In the genomic region with DNA sequence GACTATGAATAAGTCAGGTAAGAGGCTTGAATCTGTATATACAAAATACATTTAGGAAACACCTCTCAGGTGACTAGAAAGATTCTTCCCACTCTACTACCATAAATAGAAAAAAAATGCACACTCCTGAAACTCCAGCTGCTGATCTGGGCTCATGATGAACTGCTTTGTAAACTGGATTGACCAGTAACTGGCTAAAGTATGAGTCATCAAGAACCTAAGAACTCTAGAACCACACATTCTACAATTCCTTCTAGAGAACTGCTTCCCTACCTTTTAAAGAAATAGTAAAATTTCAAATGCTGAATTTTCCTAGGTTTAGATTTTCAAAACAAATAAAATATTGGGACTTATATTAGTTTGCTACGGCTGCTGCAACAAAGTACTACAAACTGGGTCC, we compare ENCODE assay signal across 11 cellular contexts. TPM values are rescaled to one million over a fixed set of nuclear protein-coding genes. Genes with fewer than 3 reads are reported as not detected.
DNase-seq lines count a peak whose midpoint lies in the region; ATAC-seq, FAIRE-seq and TF ChIP-seq lines count a peak whose summit lies in the region.
"Had no signal": no experiment of that assay in that cellular context is flagged by ENCODE, and none has a peak within 500 bp of the region (broad histone marks: within the 10 kb centered on the region; RNA-seq: fewer than 3 reads in every experiment).

No MANE protein-coding gene starts in this region.

- intact Hi-C loops in GM12878 (cut with micrococcal nuclease; ENCODE audit: unreplicated experiment), result no loop called here
- intact Hi-C loops in mucosa of descending colon (cut with DNase I, micrococcal nuclease), result no loop called here
- intact Hi-C loops in left ventricle myocardium superior (cut with micrococcal nuclease), result no loop called here

- peaks cover 94% of the 10 kb centered on the region for H3K79me2 ChIP-seq in GM12878 (ENCODE audit: control insufficient read depth, insufficient read depth, low read length)

- no peak for TF ChIP-seq RAD21 in GM12878 (IDR thresholded peaks at IDR 0.05; ENCODE audit: insufficient read depth, low read depth, low read length)

- CTCF ChIA-PET in GM12878 (lab: Yijun Ruan, JAX), result interaction anchor here (1.1 to 3.5 kb wide), 2 partner anchors 9 to 30 kb away, joined by 3 to 20 read pairs; no protein-coding TSS in a partner anchor

- 17% methylated on average over 1 of the region's 1 CpG for WGBS in GM12878 (ENCODE audit: insufficient coverage, insufficient replicate concordance, low lambda C conversion rate, missing lambda C conversion rate)

- SMC1A ChIA-PET in GM12878 (lab: Charles Lee; ENCODE audit: uncharacterized antibody, unreplicated experiment), result interaction anchor here (1.5 to 3.2 kb wide), 2 partner anchors 10 to 90 kb away, joined by 5 to 24 read pairs; no protein-coding TSS in a partner anchor

- no peak overlapping the region for H2AFZ ChIP-seq in GM12878 (ENCODE audit: control insufficient read depth, low read depth, low read length)

- H3K4me2 ChIP-seq in GM12878 (ENCODE audit: control insufficient read depth, insufficient read depth), result no peak overlapping the region

- no peaks in the 10 kb centered on the region for H3K9me3 ChIP-seq in GM12878 (replicated peaks; ENCODE audit: control insufficient read depth, insufficient read depth, low read length)
- H3K9me3 ChIP-seq in mucosa of descending colon, result no peaks in the 10 kb centered on the region
- H3K9me3 ChIP-seq: HAP-1 had no signal

- ATAC-seq in GM12878, result peak; percentile 39
- peak; percentile 82 for ATAC-seq in mucosa of descending colon
- no peak for ATAC-seq in HG02642 (IDR thresholded peaks at IDR 0.05; ENCODE audit: poor library complexity, unreplicated experiment)
- ATAC-seq in left ventricle myocardium superior, result no peak

- peaks cover 14% of the 10 kb centered on the region; the same call in 1 of the 2 replicates for H4K20me1 ChIP-seq in GM12878 (ENCODE audit: control insufficient read depth, insufficient read depth)

- H3K27me3 ChIP-seq in HL-60 (ENCODE audit: insufficient read depth, poor library complexity, severe bottlenecking), result no peaks in the 10 kb centered on the region
- H3K27me3 ChIP-seq in GM12878 (replicated peaks in 1 of 2; ENCODE audit: control insufficient read depth in 2 of 2, insufficient read depth in 2 of 2, low read length in 1 of 2), result no peaks in the 10 kb centered on the region

- H3K4me1 ChIP-seq in GM12878 (ENCODE audit: control insufficient read depth, insufficient read depth, low read length), result peaks cover 46% of the 10 kb centered on the region
- H3K4me1 ChIP-seq in mucosa of descending colon (ENCODE audit: low read depth), result peaks cover 23% of the 10 kb centered on the region
- H3K4me1 ChIP-seq: HAP-1 had no signal

- H3K4me3 ChIP-seq in HL-60 (replicated peaks; ENCODE audit: insufficient read depth, low read length) (no peak overlapping the region), GM12878 (no peak overlapping the region), mucosa of descending colon (no peak overlapping the region)
- H3K4me3 ChIP-seq: HAP-1, SK-N-MC had no signal

- TF ChIP-seq POLR2A in GM12878 (IDR thresholded peaks at IDR 0.05; ENCODE audit: low read depth, low read length), result no peak

- no peak for FAIRE-seq in GM12878 (lab: Jason Lieb, UNC)

- no TSS peak for BruUV-seq in GM12878 (replicated peaks; lab: Mats Ljungman, UMichigan)

- no peak for TF ChIP-seq EP300 in GM12878 (IDR thresholded peaks at IDR 0.05; ENCODE audit: borderline replicate concordance in 1 of 2, control insufficient read depth in 1 of 2, low read depth in 2 of 2, low read length in 2 of 2)

- no peak for TF ChIP-seq CTCF in HL-60 (IDR thresholded peaks at IDR 0.05; ENCODE audit: insufficient read depth, low read length)
- no peak for TF ChIP-seq CTCF in GM12878 (IDR thresholded peaks at IDR 0.05 in 2 of 3, conservative IDR thresholded peaks at IDR 0.05 in 1 of 3; ENCODE audit: control insufficient read depth in 2 of 3, extremely low read depth in 1 of 3, insufficient read depth in 1 of 3, low read depth in 3 of 3, low read length in 3 of 3)
- TF ChIP-seq CTCF in mucosa of descending colon (IDR thresholded peaks at IDR 0.05), result no peak

- POLR2A ChIA-PET in GM12878 (lab: Charles Lee), result interaction anchor here (0.6 to 1.8 kb wide), 2 partner anchors 10 to 192 kb away, joined by 3 to 5 read pairs; no protein-coding TSS in a partner anchor

- RAD21 ChIA-PET in GM12878 (lab: Charles Lee; ENCODE audit: unreplicated experiment), result interaction anchor here (1.0 to 1.7 kb wide), 2 partner anchors 10 to 48 kb away, joined by 3 to 4 read pairs; no protein-coding TSS in a partner anchor

- in situ Hi-C loops in Caki2 (cut with HindIII; ENCODE audit: low pct_unique_long_range_greater_than_20kb, low sequenced_read_pairs), result no loop called here
- in situ Hi-C loops in GM12878 (cut with MboI), result no loop called here

- no peak overlapping the region for H3K9ac ChIP-seq in GM12878 (ENCODE audit: control insufficient read depth, insufficient read depth, low read length)

- peak overlapping the region; percentile 94 for H3K27ac ChIP-seq in HL-60 (replicated peaks)
- no peak overlapping the region; the same call in 1 of the 2 replicates for H3K27ac ChIP-seq in GM12878 (ENCODE audit: control insufficient read depth, insufficient read depth)
- H3K27ac ChIP-seq: SK-N-MC had no signal

- H3K36me3 ChIP-seq in GM12878 (ENCODE audit: control insufficient read depth in 2 of 2, insufficient read depth in 2 of 2, low read length in 1 of 2) (peaks cover 0 to 16% of the 10 kb centered on the region in 2 experiments), mucosa of descending colon (ENCODE audit: low read depth) (no peaks in the 10 kb centered on the region)
- H3K36me3 ChIP-seq: HAP-1 had no signal

- peak; percentile 5 for DNase-seq in Caki2 (ENCODE audit: low read depth)
- DNase-seq in HL-60 (ENCODE audit: low read depth in 1 of 2, low spot score in 1 of 2), result no peak
- no peak for DNase-seq in GM12878 (ENCODE audit: low read depth, low spot score)
- DNase-seq in mucosa of descending colon, result no peak
- DNase-seq in NCI-H2107 treated with DMSO at 0.1 percent for 48 hours (lab: John Stamatoyannopoulos, UW; ENCODE audit: unreplicated experiment), result no peak
- no peak for DNase-seq in NCI-H2081 (lab: John Stamatoyannopoulos, UW)
- DNase-seq in left ventricle myocardium superior, result no peak
- DNase-seq: NCI-H1048 had no signal

TF ChIP-seq in GM12878, 131 proteins besides CTCF, POLR2A, EP300 and RAD21 (continues in another document):
- TF ChIP-seq, protein P1, sequence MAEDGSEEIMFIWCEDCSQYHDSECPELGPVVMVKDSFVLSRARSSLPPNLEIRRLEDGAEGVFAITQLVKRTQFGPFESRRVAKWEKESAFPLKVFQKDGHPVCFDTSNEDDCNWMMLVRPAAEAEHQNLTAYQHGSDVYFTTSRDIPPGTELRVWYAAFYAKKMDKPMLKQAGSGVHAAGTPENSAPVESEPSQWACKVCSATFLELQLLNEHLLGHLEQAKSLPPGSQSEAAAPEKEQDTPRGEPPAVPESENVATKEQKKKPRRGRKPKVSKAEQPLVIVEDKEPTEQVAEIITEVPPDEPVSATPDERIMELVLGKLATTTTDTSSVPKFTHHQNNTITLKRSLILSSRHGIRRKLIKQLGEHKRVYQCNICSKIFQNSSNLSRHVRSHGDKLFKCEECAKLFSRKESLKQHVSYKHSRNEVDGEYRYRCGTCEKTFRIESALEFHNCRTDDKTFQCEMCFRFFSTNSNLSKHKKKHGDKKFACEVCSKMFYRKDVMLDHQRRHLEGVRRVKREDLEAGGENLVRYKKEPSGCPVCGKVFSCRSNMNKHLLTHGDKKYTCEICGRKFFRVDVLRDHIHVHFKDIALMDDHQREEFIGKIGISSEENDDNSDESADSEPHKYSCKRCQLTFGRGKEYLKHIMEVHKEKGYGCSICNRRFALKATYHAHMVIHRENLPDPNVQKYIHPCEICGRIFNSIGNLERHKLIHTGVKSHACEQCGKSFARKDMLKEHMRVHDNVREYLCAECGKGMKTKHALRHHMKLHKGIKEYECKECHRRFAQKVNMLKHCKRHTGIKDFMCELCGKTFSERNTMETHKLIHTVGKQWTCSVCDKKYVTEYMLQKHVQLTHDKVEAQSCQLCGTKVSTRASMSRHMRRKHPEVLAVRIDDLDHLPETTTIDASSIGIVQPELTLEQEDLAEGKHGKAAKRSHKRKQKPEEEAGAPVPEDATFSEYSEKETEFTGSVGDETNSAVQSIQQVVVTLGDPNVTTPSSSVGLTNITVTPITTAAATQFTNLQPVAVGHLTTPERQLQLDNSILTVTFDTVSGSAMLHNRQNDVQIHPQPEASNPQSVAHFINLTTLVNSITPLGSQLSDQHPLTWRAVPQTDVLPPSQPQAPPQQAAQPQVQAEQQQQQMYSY (CRISPR knock-in tag; IDR thresholded peaks at IDR 0.05), result no peak
- TF ChIP-seq NR2F1 (conservative IDR thresholded peaks at IDR 0.05) (no peak), POLR2AphosphoS2 (IDR thresholded peaks at IDR 0.05; ENCODE audit: low read depth, low read length) (no peak), FOXK2 (IDR thresholded peaks at IDR 0.05) (no peak), ZNF207 (IDR thresholded peaks at IDR 0.05; ENCODE audit: borderline replicate concordance) (no peak), SUZ12 (IDR thresholded peaks at IDR 0.05; ENCODE audit: unreplicated experiment) (no peak), SRF (IDR thresholded peaks at IDR 0.05; ENCODE audit: low read depth in 2 of 2, low read length in 2 of 2) (no peak), PML (IDR thresholded peaks at IDR 0.05; ENCODE audit: low read length) (no peak)

RNA-seq across cellular contexts. Expression of a gene that starts 55.2 kb away (rescaled TPM):
- total RNA-seq in Caki2 (2014; rRNA removed; shearing (Covaris generic); ENCODE audit: low replicate concordance), result 16.6 and 18.7 TPM in 2 replicates
- total RNA-seq in GM12878 (2013; cell fraction: nucleolus; rRNA removed), result 78.0 and 86.2 TPM in 2 replicates
- total RNA-seq in GM12878 (2014; rRNA removed) (45.7 and 49.2 TPM in 2 replicates), GM12878 (2014; rRNA removed; fragmentation: Illumina TruSeq; extraction: Trizol) (55.1 and 59.4 TPM in 2 replicates), GM12878 (2021) (70.5 and 74.2 TPM in 2 replicates), mucosa of descending colon (100 to 1,000 TPM in 1 of 3 donors, 10 to 100 TPM in 2; 80.2 to 111 (median 96.8) TPM), left ventricle myocardium superior (33.3 TPM)
- polyA plus RNA-seq in GM12878 (2011; ENCODE audit: low read depth), result 22.7 TPM
- polyA plus RNA-seq in GM12878 (2011; rRNA removed) (83.5 and 97.6 TPM in 2 replicates), GM12878 (2014; fragmentation: Illumina TruSeq; extraction: Trizol) (91.6 and 118 TPM in 2 replicates), GM12878 (2014; fragmentation: Nextera tagmentation; extraction: Ambion mirVana) (10 to 100 TPM; 43.3 to 43.5 TPM), GM12878 (2014; rRNA removed) (46.8 and 47.9 TPM in 2 replicates), GM12878 (2016; fragmentation: Nextera tagmentation; extraction: Ambion mirVana) (10 to 100 TPM; 56.2 to 64.0 TPM)
- 55.7 and 60.5 TPM in 2 replicates for polyA plus RNA-seq in GM12878 (2011; cell fraction: cytosol; rRNA removed)
- 49.6 and 50.3 TPM in 2 replicates for polyA plus RNA-seq in GM12878 (2011; cell fraction: nucleus; rRNA removed)
- polyA plus RNA-seq in GM12878 (2012), result 35.2 and 60.8 TPM in 2 replicates
- polyA minus RNA-seq in GM12878 (2011; rRNA and poly(A)+ RNA removed), result 93.0 and 151 TPM in 2 replicates
- 33.3 and 41.4 TPM in 2 replicates for polyA minus RNA-seq in GM12878 (2011; cell fraction: cytosol; rRNA and poly(A)+ RNA removed)
- polyA minus RNA-seq in GM12878 (2011; cell fraction: nucleus; rRNA and poly(A)+ RNA removed), result 49.9 and 69.4 TPM in 2 replicates

Comparison
In these comparisons a context has a peak if more than half of its experiments do, and no peak if none do; other contexts are left out.
1. ATAC-seq: peak in GM12878 (single experiment) and mucosa of descending colon (single experiment); none in HG02642 (single experiment) and left ventricle myocardium superior (single experiment).